In the genomic region with DNA sequence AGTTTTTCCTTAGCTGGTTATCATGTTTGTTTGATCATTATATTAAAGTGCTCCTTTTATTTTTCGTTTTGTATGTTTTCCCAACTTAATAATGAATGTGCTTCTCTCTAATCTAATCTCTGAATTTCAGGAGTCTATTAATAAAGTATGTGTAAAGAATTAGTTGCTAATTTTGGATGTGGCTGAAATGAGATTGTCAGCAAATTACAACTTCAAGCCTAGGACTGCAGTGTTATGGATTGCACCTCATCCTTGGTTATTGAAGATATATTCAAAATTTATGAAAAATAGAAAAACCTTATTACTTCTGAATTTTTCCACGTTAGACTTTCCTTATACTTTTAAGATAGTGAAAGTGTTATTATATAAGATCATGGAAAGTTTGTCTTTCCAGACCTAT, we compare ENCODE assay signal across 20 cellular contexts.
"Had no signal": no experiment of that assay in that cellular context is flagged by ENCODE, and none has a peak within 500 bp of the region (broad histone marks: within the 10 kb centered on the region; RNA-seq: fewer than 3 reads in every experiment).

No MANE protein-coding gene starts in this region.

- H3K9me3 ChIP-seq: neutrophil, tibial nerve, vagina had no signal

- H3K36me3 ChIP-seq: neutrophil, tibial nerve, vagina had no signal

- H2AFZ ChIP-seq: parathyroid adenoma had no signal

- H3K27ac Mint-ChIP-seq: activated B cell treated with CpG ODN at 0.5 μM for 24 hours; activated CD4-positive, alpha-beta memory T cell treated with anti-CD3 and anti-CD28 coated beads for 36 hours; activated CD8-positive, alpha-beta memory T cell treated with anti-CD3 and anti-CD28 coated beads, Interleukin-2, amount 10 ng/mL, durations not matched to agents 7 days and 5 days; activated naive CD8-positive, alpha-beta T cell; natural killer cell treated with Interleukin-12 subunit alpha and Interleukin-12 subunit beta and Interleukin-15 and Interleukin-18, amount 100 ng/mL, for 72 hours had no signal

- H3K9ac ChIP-seq: parathyroid adenoma had no signal

- H3K4me1 ChIP-seq: parathyroid adenoma, tibial nerve had no signal

- ATAC-seq: activated CD8-positive, alpha-beta memory T cell treated with anti-CD3 and anti-CD28 coated beads, Interleukin-2, amount 10 ng/mL, durations not matched to agents 7 days and 5 days; natural killer cell treated with Interleukin-12 subunit alpha and Interleukin-12 subunit beta and Interleukin-15 and Interleukin-18, amount 100 ng/mL, for 72 hours had no signal

- H3K4me3 Mint-ChIP-seq: activated B cell treated with CpG ODN at 0.5 μM for 24 hours; activated CD4-positive, alpha-beta memory T cell treated with anti-CD3 and anti-CD28 coated beads for 36 hours; activated CD8-positive, alpha-beta memory T cell treated with anti-CD3 and anti-CD28 coated beads, Interleukin-2, amount 10 ng/mL, durations not matched to agents 7 days and 5 days; activated naive CD8-positive, alpha-beta T cell; natural killer cell treated with Interleukin-12 subunit alpha and Interleukin-12 subunit beta and Interleukin-15 and Interleukin-18, amount 100 ng/mL, for 72 hours had no signal

- H3K36me3 Mint-ChIP-seq: activated CD4-positive, alpha-beta memory T cell treated with anti-CD3 and anti-CD28 coated beads for 36 hours; activated CD8-positive, alpha-beta memory T cell treated with anti-CD3 and anti-CD28 coated beads, Interleukin-2, amount 10 ng/mL, durations not matched to agents 7 days and 5 days; activated naive CD8-positive, alpha-beta T cell; natural killer cell treated with Interleukin-12 subunit alpha and Interleukin-12 subunit beta and Interleukin-15 and Interleukin-18, amount 100 ng/mL, for 72 hours had no signal

- H3K4me3 ChIP-seq: lung, tibial nerve, vagina had no signal

- DNase-seq: activated B cell treated with CpG ODN at 0.5 μM for 24 hours; activated CD4-positive, alpha-beta memory T cell treated with anti-CD3 and anti-CD28 coated beads for 36 hours; activated CD4-positive, alpha-beta T cell treated with anti-CD3 and anti-CD28 coated beads for 4 hours; activated CD8-positive, alpha-beta memory T cell treated with anti-CD3 and anti-CD28 coated beads, Interleukin-2, amount 10 ng/mL, durations not matched to agents 7 days and 5 days; dermis blood vessel endothelial cell; effector memory CD4-positive, alpha-beta T cell; foreskin fibroblast; kidney glomerular epithelial cell; stimulated activated CD8-positive, alpha-beta memory T cell treated with anti-CD3 and anti-CD28 coated beads, Interleukin-4, amount 100 ng/mL, for 48 hours; stimulated activated naive CD4-positive, alpha-beta T cell treated with Interleukin-2 at 50 U/mL for 16 hours; T-helper 1 cell; T-helper 9 cell had no signal

- H3K9me3 Mint-ChIP-seq: activated B cell treated with CpG ODN at 0.5 μM for 24 hours; activated CD4-positive, alpha-beta memory T cell treated with anti-CD3 and anti-CD28 coated beads for 36 hours; natural killer cell treated with Interleukin-12 subunit alpha and Interleukin-12 subunit beta and Interleukin-15 and Interleukin-18, amount 100 ng/mL, for 72 hours had no signal

- H3K27me3 ChIP-seq: neutrophil, tibial nerve, vagina had no signal

- H3K27ac ChIP-seq: epithelial cell of prostate, neutrophil, parathyroid adenoma, tibial nerve, vagina had no signal

- H3K79me2 ChIP-seq: parathyroid adenoma had no signal

- H3K27me3 Mint-ChIP-seq: activated B cell treated with CpG ODN at 0.5 μM for 24 hours; activated CD4-positive, alpha-beta memory T cell treated with anti-CD3 and anti-CD28 coated beads for 36 hours; activated CD8-positive, alpha-beta memory T cell treated with anti-CD3 and anti-CD28 coated beads, Interleukin-2, amount 10 ng/mL, durations not matched to agents 7 days and 5 days; activated naive CD8-positive, alpha-beta T cell; natural killer cell treated with Interleukin-12 subunit alpha and Interleukin-12 subunit beta and Interleukin-15 and Interleukin-18, amount 100 ng/mL, for 72 hours had no signal
